Comparison of ENCODE assay signal across 26 cellular contexts in genomic region chr10:124292911-124293640, GRCh38.
DNase-seq lines count a peak whose midpoint lies in the region; ATAC-seq and TF ChIP-seq lines count a peak whose summit lies in the region.
"Had no signal": no experiment of that assay in that cellular context is flagged by ENCODE, and none has a peak within 500 bp of the region (broad histone marks: within the 10 kb centered on the region; RNA-seq: fewer than 3 reads in every experiment).

No MANE protein-coding gene starts in this region.

- H3F3A ChIP-seq in GM23338 (replicated peaks; ENCODE audit: low read depth): no peaks in the 10 kb centered on the region

- DNase-seq in AG08395 (ENCODE audit: low spot score): peak; percentile 37
- DNase-seq in GM23338 (ENCODE audit: low spot score): no peak
- DNase-seq in cerebellum (ENCODE audit: low spot score): peak; percentile 23
- peak; percentile 32 for DNase-seq in nephron progenitor cell
- no peak for DNase-seq in activated naive CD4-positive, alpha-beta T cell treated with anti-CD3 and anti-CD28 coated beads, Interleukin-2, amount 50 U/mL, for 72 hours (ENCODE audit: low spot score in 2 of 2)
- no peak for DNase-seq in activated naive CD4-positive, alpha-beta T cell treated with anti-CD3 and anti-CD28 coated beads, Interleukin-2, amount 50 U/mL, for 16 hours
- DNase-seq in retina: no peak
- DNase-seq: ACHN; activated CD4-positive, CD25-positive, alpha-beta regulatory T cell; activated CD8-positive, alpha-beta T cell treated with anti-CD3 and anti-CD28 coated beads for 36 hours; activated naive CD4-positive, alpha-beta T cell treated with anti-CD3 and anti-CD28 coated beads, Interleukin-2, amount 10 ng/mL, durations not matched to agents 7 days and 5 days; activated T-cell treated with anti-CD3 and anti-CD28 coated beads, Interleukin-2, amount 50 U/mL, for 4 hours; CD4-positive, CD25-positive, alpha-beta regulatory T cell; colonic mucosa; DMS 273 treated with DMSO at 0.1 percent for 48 hours; MV-4-11; NCI-H2029; NCI-H510A treated with DMSO at 0.1 percent for 48 hours; RPMI8226; T1000 had no signal

- peaks cover 2% of the 10 kb centered on the region for H3K27me3 Mint-ChIP-seq in GM23338 (ENCODE audit: insufficient read depth, low read depth, poor library complexity)
- no peaks in the 10 kb centered on the region for H3K27me3 Mint-ChIP-seq in nephron progenitor cell (ENCODE audit: low read depth, poor library complexity)
- H3K27me3 Mint-ChIP-seq: activated CD8-positive, alpha-beta T cell treated with anti-CD3 and anti-CD28 coated beads for 36 hours; activated naive CD4-positive, alpha-beta T cell treated with anti-CD3 and anti-CD28 coated beads, Interleukin-2, amount 10 ng/mL, durations not matched to agents 7 days and 5 days; CD4-positive, CD25-positive, alpha-beta regulatory T cell had no signal

- H3K36me3 ChIP-seq in GM23338 (ENCODE audit: insufficient read depth): no peaks in the 10 kb centered on the region
- H3K36me3 ChIP-seq: colonic mucosa, right atrium auricular region, suprapubic skin, vagina had no signal

- H3K36me3 Mint-ChIP-seq in GM23338 (ENCODE audit: low read depth) (no peaks in the 10 kb centered on the region), nephron progenitor cell (ENCODE audit: low read depth) (no peaks in the 10 kb centered on the region)
- no peaks in the 10 kb centered on the region for H3K36me3 Mint-ChIP-seq in activated naive CD4-positive, alpha-beta T cell treated with anti-CD3 and anti-CD28 coated beads, Interleukin-2, amount 50 U/mL, for 72 hours
- H3K36me3 Mint-ChIP-seq: activated naive CD4-positive, alpha-beta T cell treated with anti-CD3 and anti-CD28 coated beads, Interleukin-2, amount 10 ng/mL, durations not matched to agents 7 days and 5 days; CD4-positive, CD25-positive, alpha-beta regulatory T cell had no signal

- no peak for ATAC-seq in GM23338
- no peak for ATAC-seq in activated naive CD4-positive, alpha-beta T cell treated with anti-CD3 and anti-CD28 coated beads, Interleukin-2, amount 50 U/mL, for 72 hours
- ATAC-seq in HG02973 (IDR thresholded peaks at IDR 0.05; ENCODE audit: unreplicated experiment): no peak
- ATAC-seq: activated CD8-positive, alpha-beta T cell treated with anti-CD3 and anti-CD28 coated beads for 36 hours; activated T-cell treated with anti-CD3 and anti-CD28 coated beads, Interleukin-2, amount 50 U/mL, for 4 hours; K562 had no signal

- H3K9me3 Mint-ChIP-seq in GM23338 (no peaks in the 10 kb centered on the region), nephron progenitor cell (no peaks in the 10 kb centered on the region)
- no peaks in the 10 kb centered on the region for H3K9me3 Mint-ChIP-seq in activated naive CD4-positive, alpha-beta T cell treated with anti-CD3 and anti-CD28 coated beads, Interleukin-2, amount 50 U/mL, for 72 hours
- H3K9me3 Mint-ChIP-seq: activated CD8-positive, alpha-beta T cell treated with anti-CD3 and anti-CD28 coated beads for 36 hours; activated naive CD4-positive, alpha-beta T cell treated with anti-CD3 and anti-CD28 coated beads, Interleukin-2, amount 10 ng/mL, durations not matched to agents 7 days and 5 days; activated T-cell treated with anti-CD3 and anti-CD28 coated beads, Interleukin-2, amount 50 U/mL, for 4 hours had no signal

- no peaks in the 10 kb centered on the region for H3K9me2 ChIP-seq in GM23338 (ENCODE audit: insufficient read depth)
- H3K9me2 ChIP-seq: SK-N-SH had no signal

- H3K4me3 ChIP-seq in GM23338: no peak overlapping the region
- H3K4me3 ChIP-seq: colonic mucosa, K562, right atrium auricular region, suprapubic skin, vagina had no signal

- H3K27ac Mint-ChIP-seq in GM23338: no peak overlapping the region
- peak overlapping the region; percentile 83 for H3K27ac Mint-ChIP-seq in nephron progenitor cell
- H3K27ac Mint-ChIP-seq in activated naive CD4-positive, alpha-beta T cell treated with anti-CD3 and anti-CD28 coated beads, Interleukin-2, amount 50 U/mL, for 72 hours: no peak overlapping the region
- H3K27ac Mint-ChIP-seq: activated CD8-positive, alpha-beta T cell treated with anti-CD3 and anti-CD28 coated beads for 36 hours; activated naive CD4-positive, alpha-beta T cell treated with anti-CD3 and anti-CD28 coated beads, Interleukin-2, amount 10 ng/mL, durations not matched to agents 7 days and 5 days; CD4-positive, CD25-positive, alpha-beta regulatory T cell had no signal

- TF ChIP-seq CTCF in GM23338 (conservative IDR thresholded peaks at IDR 0.05; ENCODE audit: low read depth in 2 of 2): no peak
- TF ChIP-seq CTCF in nephron progenitor cell (IDR thresholded peaks at IDR 0.05): no peak

- H3K4me1 ChIP-seq in GM23338 (ENCODE audit: insufficient read depth): no peaks in the 10 kb centered on the region
- H3K4me1 ChIP-seq: colonic mucosa, right atrium auricular region had no signal

- 0 out of 2 replicates have a peak overlapping the region, but pooled peaks have one; percentile 32 for H2AFZ ChIP-seq in GM23338

- H4K20me1 ChIP-seq in GM23338 (replicated peaks; ENCODE audit: insufficient read depth): no peaks in the 10 kb centered on the region

- no peak overlapping the region for H3K4me2 ChIP-seq in GM23338
- H3K4me2 ChIP-seq: SK-N-SH had no signal

- no peak overlapping the region for H3K4me3 Mint-ChIP-seq in GM23338
- H3K4me3 Mint-ChIP-seq in nephron progenitor cell: no peak overlapping the region
- H3K4me3 Mint-ChIP-seq: activated CD8-positive, alpha-beta T cell treated with anti-CD3 and anti-CD28 coated beads for 36 hours; activated naive CD4-positive, alpha-beta T cell treated with anti-CD3 and anti-CD28 coated beads, Interleukin-2, amount 10 ng/mL, durations not matched to agents 7 days and 5 days; activated T-cell treated with anti-CD3 and anti-CD28 coated beads, Interleukin-2, amount 50 U/mL, for 4 hours; CD4-positive, CD25-positive, alpha-beta regulatory T cell had no signal

- H3K27me3 ChIP-seq in GM23338 (ENCODE audit: insufficient read depth): no peaks in the 10 kb centered on the region
- H3K27me3 ChIP-seq: colonic mucosa, right atrium auricular region, suprapubic skin, vagina had no signal

- no peak overlapping the region for H3K27ac ChIP-seq in GM23338 (ENCODE audit: low read depth)
- H3K27ac ChIP-seq: colonic mucosa, right atrium auricular region, suprapubic skin, vagina had no signal

- H3K4me1 Mint-ChIP-seq in GM23338 (no peaks in the 10 kb centered on the region), nephron progenitor cell (peaks cover 80% of the 10 kb centered on the region)
- H3K4me1 Mint-ChIP-seq: activated naive CD4-positive, alpha-beta T cell treated with anti-CD3 and anti-CD28 coated beads, Interleukin-2, amount 10 ng/mL, durations not matched to agents 7 days and 5 days had no signal

- H3K79me2 ChIP-seq in GM23338 (replicated peaks; ENCODE audit: insufficient read depth): no peaks in the 10 kb centered on the region

Comparison
In these comparisons a context has a peak if more than half of its experiments do, and no peak if none do; other contexts are left out.
1. DNase-seq: peak in AG08395 (single experiment), cerebellum (single experiment) and nephron progenitor cell (single experiment); none in GM23338 (single experiment), activated naive CD4-positive, alpha-beta T cell treated with anti-CD3 and anti-CD28 coated beads, Interleukin-2, amount 50 U/mL, for 72 hours (0 of 2), activated naive CD4-positive, alpha-beta T cell treated with anti-CD3 and anti-CD28 coated beads, Interleukin-2, amount 50 U/mL, for 16 hours (single experiment) and retina (single experiment).